Comparison of ENCODE assay signal across 1 cellular context in genomic region chr1:15684468-15685283, GRCh38.
TF ChIP-seq lines count a peak whose summit lies in the region.

No MANE protein-coding gene starts in this region.

TF ChIP-seq in K562, 482 proteins besides CTCF, POLR2A, EP300 and RAD21 (continued from another document and continues in another):
- TF ChIP-seq UBTF (IDR thresholded peaks at IDR 0.05; ENCODE audit: borderline replicate concordance in 1 of 2, low read depth in 2 of 2, low read length in 2 of 2): peak; percentile 11 to 88; a peak in 3 of 4 replicates
- no peak for TF ChIP-seq HIVEP1 (CRISPR knock-in tag; IDR thresholded peaks at IDR 0.05)
- peak in 1 of 2 experiments; percentile 24 for TF ChIP-seq E2F6 (IDR thresholded peaks at IDR 0.05; ENCODE audit: borderline replicate concordance in 1 of 2, extremely low read depth in 1 of 2, insufficient read depth in 1 of 2, insufficient read length in 1 of 2, low read depth in 1 of 2, low read length in 1 of 2, poor library complexity in 1 of 2, severe bottlenecking in 1 of 2)
- no peak for TF ChIP-seq CSDE1 (IDR thresholded peaks at IDR 0.05)
- TF ChIP-seq TAF1 (IDR thresholded peaks at IDR 0.05; ENCODE audit: control insufficient read depth, extremely low read depth, insufficient read depth, low read length, severe bottlenecking): peak; percentile 63
- TF ChIP-seq DPF2 (IDR thresholded peaks at IDR 0.05): peak; percentile 50; the same call in 1 of the 2 replicates
- peak; percentile 38; the same call in 1 of the 2 replicates for TF ChIP-seq CBFA2T3 (IDR thresholded peaks at IDR 0.05)
- no peak for TF ChIP-seq GATAD2A (IDR thresholded peaks at IDR 0.05)
- no peak for TF ChIP-seq ZBTB33 (CRISPR knock-in tag; IDR thresholded peaks at IDR 0.05)
- peak; percentile 58 for TF ChIP-seq PRDM10 (IDR thresholded peaks at IDR 0.05; ENCODE audit: partially characterized antibody)
- TF ChIP-seq BRF2 (IDR thresholded peaks at IDR 0.05; ENCODE audit: borderline replicate concordance, insufficient read depth, insufficient read length): no peak
- TF ChIP-seq ZNF384 (IDR thresholded peaks at IDR 0.05; ENCODE audit: low read depth, low read length): no peak
- no peak for TF ChIP-seq ESRRA (IDR thresholded peaks at IDR 0.05; ENCODE audit: borderline replicate concordance, low read depth)
- TF ChIP-seq TCF3 (CRISPR knock-in tag; IDR thresholded peaks at IDR 0.05): peak; percentile 45
- TF ChIP-seq SUPT5H (IDR thresholded peaks at IDR 0.05): no peak
- TF ChIP-seq BMI1 (IDR thresholded peaks at IDR 0.05; ENCODE audit: low read length): no peak
- TF ChIP-seq ZNF232 (CRISPR knock-in tag; IDR thresholded peaks at IDR 0.05): no peak
- no peak for TF ChIP-seq ATF2 (CRISPR knock-in tag; IDR thresholded peaks at IDR 0.05)
- no peak for TF ChIP-seq BACH1 (tag; IDR thresholded peaks at IDR 0.05)
- TF ChIP-seq POLR2G (IDR thresholded peaks at IDR 0.05; ENCODE audit: low read depth, low read length): no peak
- no peak for TF ChIP-seq NKRF (IDR thresholded peaks at IDR 0.05; ENCODE audit: borderline replicate concordance)
- no peak for TF ChIP-seq GTF2F1 (IDR thresholded peaks at IDR 0.05; ENCODE audit: low read depth, low read length)
- TF ChIP-seq NONO (IDR thresholded peaks at IDR 0.05; ENCODE audit: low read depth in 2 of 2, low read length in 1 of 2): 0 out of 4 replicates have a peak, but pooled peaks of 1 of the 2 experiments have one; percentile 13
- no peak for TF ChIP-seq THAP7 (CRISPR knock-in tag; IDR thresholded peaks at IDR 0.05)
- no peak for TF ChIP-seq HCFC1 (IDR thresholded peaks at IDR 0.05; ENCODE audit: low read depth, low read length)
- TF ChIP-seq ILF3 (IDR thresholded peaks at IDR 0.05; ENCODE audit: borderline replicate concordance): no peak
- no peak for TF ChIP-seq STAT5B (CRISPR knock-in tag; IDR thresholded peaks at IDR 0.05)
- no peak for TF ChIP-seq CHAMP1 (IDR thresholded peaks at IDR 0.05)
